10 cellular contexts compared by ENCODE assay signal in genomic region chr11:95255523-95256165, GRCh38. TPM values are rescaled to one million over a fixed set of nuclear protein-coding genes. Genes with fewer than 3 reads are reported as not detected.
A peak's percentile ranks its signal among the peaks of the same experiment; 100 is the strongest.
DNase-seq lines count a peak whose midpoint lies in the region; ATAC-seq lines count a peak whose summit lies in the region.
"Had no signal": no experiment of that assay in that cellular context is flagged by ENCODE, and none has a peak within 500 bp of the region (broad histone marks: within the 10 kb centered on the region; RNA-seq: fewer than 3 reads in every experiment).

No MANE protein-coding gene starts in this region.

- H2AK5ac ChIP-seq in trophoblast cell (ENCODE audit: low read length), result no peak overlapping the region

- no peak overlapping the region for H4K91ac ChIP-seq in trophoblast cell (ENCODE audit: low read depth, low read length)

- H2BK12ac ChIP-seq in trophoblast cell (ENCODE audit: low read length), result no peak overlapping the region

- DNase-seq in DMS79 treated with DMSO at 0.1 percent for 48 hours (lab: John Stamatoyannopoulos, UW) (peak; percentile 92), NCI-H1105 treated with DMSO at 0.1 percent for 48 hours (lab: John Stamatoyannopoulos, UW) (peak; percentile 77), trophoblast cell (no peak), ACHN (no peak), NCI-H510A (lab: John Stamatoyannopoulos, UW) (no peak), H7 (no peak)
- DNase-seq in effector memory CD4-positive, alpha-beta T cell, result no peak
- DNase-seq: small intestine had no signal

- in situ Hi-C loops in ACHN (cut with HindIII; ENCODE audit: low pct_ligation_motif_present, low pct_unique_long_range_greater_than_20kb, low sequenced_read_pairs), result no loop called here

- H3K14ac ChIP-seq in trophoblast cell (ENCODE audit: low read length), result no peak overlapping the region

- no peaks in the 10 kb centered on the region for H3K27me3 ChIP-seq in effector memory CD4-positive, alpha-beta T cell (replicated peaks; ENCODE audit: control insufficient read depth, insufficient read depth, low read length, poor library complexity, severe bottlenecking)
- H3K27me3 ChIP-seq in trophoblast cell (ENCODE audit: insufficient read depth, low read length), result no peaks in the 10 kb centered on the region
- H3K27me3 ChIP-seq in H7 (ENCODE audit: control insufficient read depth, insufficient read depth, low read length), result no peaks in the 10 kb centered on the region

- no peak overlapping the region for H3K9ac ChIP-seq in trophoblast cell (ENCODE audit: low read length)

- peaks cover 13% of the 10 kb centered on the region for H3K79me1 ChIP-seq in trophoblast cell (ENCODE audit: low read length)

- peak overlapping the region; percentile 1 for H2BK120ac ChIP-seq in trophoblast cell (ENCODE audit: insufficient read depth, low read length, poor library complexity)

- no peak overlapping the region for H3K4me3 ChIP-seq in effector memory CD4-positive, alpha-beta T cell (ENCODE audit: insufficient read depth, low read depth, low read length, poor library complexity, severe bottlenecking)
- H3K4me3 ChIP-seq in trophoblast cell (ENCODE audit: low read depth, low read length) (no peak overlapping the region), H7 (ENCODE audit: insufficient read depth, low read depth, low read length) (no peak overlapping the region)

- H3K9me3 ChIP-seq in effector memory CD4-positive, alpha-beta T cell (ENCODE audit: control insufficient read depth, low read length), result no peaks in the 10 kb centered on the region
- H3K9me3 ChIP-seq in trophoblast cell (ENCODE audit: insufficient read depth, low read depth, low read length), result no peaks in the 10 kb centered on the region
- H3K9me3 ChIP-seq: Caco-2 had no signal

- no peak overlapping the region for H2AFZ ChIP-seq in trophoblast cell (ENCODE audit: insufficient read depth, low read length, poor library complexity)

- H3K27ac ChIP-seq in effector memory CD4-positive, alpha-beta T cell (ENCODE audit: insufficient read depth, low read length, poor library complexity, severe bottlenecking), result peak overlapping the region; percentile 44
- peak overlapping the region; percentile 18 for H3K27ac ChIP-seq in trophoblast cell (ENCODE audit: low read depth, low read length)

- H3K4me1 ChIP-seq in effector memory CD4-positive, alpha-beta T cell (ENCODE audit: control insufficient read depth, insufficient read depth, low read length, poor library complexity, severe bottlenecking), result peaks cover 31% of the 10 kb centered on the region
- H3K4me1 ChIP-seq in trophoblast cell (ENCODE audit: control insufficient read depth in 1 of 2, insufficient read depth in 2 of 2, low read length in 2 of 2), result peaks cover 7 to 18% of the 10 kb centered on the region in 2 experiments

- H4K12ac ChIP-seq in trophoblast cell (ENCODE audit: low read depth, low read length), result no peak overlapping the region

- peaks cover 1% of the 10 kb centered on the region for H3K79me2 ChIP-seq in trophoblast cell (ENCODE audit: control insufficient read depth, insufficient read depth, low read length, poor library complexity)

- H3K36me3 ChIP-seq in effector memory CD4-positive, alpha-beta T cell (ENCODE audit: control insufficient read depth, insufficient read depth, low read length), result no peaks in the 10 kb centered on the region
- no peaks in the 10 kb centered on the region for H3K36me3 ChIP-seq in trophoblast cell (ENCODE audit: control insufficient read depth in 1 of 2, insufficient read depth in 2 of 2, low read length in 2 of 2)
- no peaks in the 10 kb centered on the region for H3K36me3 ChIP-seq in H7 (replicated peaks; ENCODE audit: control insufficient read depth, insufficient read depth, low read length)

- H3K18ac ChIP-seq in trophoblast cell (ENCODE audit: low read length), result no peak overlapping the region

- H4K8ac ChIP-seq in trophoblast cell (ENCODE audit: low read depth, low read length), result no peak overlapping the region

- no peak overlapping the region for H2BK5ac ChIP-seq in trophoblast cell (ENCODE audit: low read depth, low read length, poor library complexity)

- H3K4ac ChIP-seq in trophoblast cell (ENCODE audit: low read depth, low read length), result no peak overlapping the region

- no CpG with 5 or more reads among the region's 4 CpGs for WGBS in trophoblast cell (ENCODE audit: extremely low coverage, insufficient coverage, insufficient read length)

- no peak overlapping the region for H3K4me2 ChIP-seq in trophoblast cell (ENCODE audit: low read length)

- H3K23ac ChIP-seq in trophoblast cell (ENCODE audit: low read length), result no peak overlapping the region

- no peak for ATAC-seq in HG03432 (IDR thresholded peaks at IDR 0.05; ENCODE audit: unreplicated experiment)

RNA-seq across cellular contexts. Expression of gene SESN3, which starts 24.6 kb away (rescaled TPM):
- 87.0 and 96.4 TPM in 2 replicates for polyA plus RNA-seq in trophoblast cell (2013)
- total RNA-seq in H7 (2014; rRNA removed; shearing (Covaris generic)), result 12.6 and 30.4 TPM in 2 replicates

Comparison
In these comparisons a context has a peak if more than half of its experiments do, and no peak if none do; other contexts are left out.
1. DNase-seq: peak in DMS79 treated with DMSO at 0.1 percent for 48 hours (single experiment) and NCI-H1105 treated with DMSO at 0.1 percent for 48 hours (single experiment); none in effector memory CD4-positive, alpha-beta T cell (0 of 3), trophoblast cell (0 of 2), ACHN (single experiment), NCI-H510A (single experiment) and H7 (single experiment).